11 cellular contexts compared by ENCODE assay signal in genomic region chr3:153379516-153379915, GRCh38.
"Had no signal": no experiment of that assay in that cellular context is flagged by ENCODE, and none has a peak within 500 bp of the region (broad histone marks: within the 10 kb centered on the region; RNA-seq: fewer than 3 reads in every experiment).

No MANE protein-coding gene starts in this region.

- DNase-seq: activated naive CD4-positive, alpha-beta T cell treated with anti-CD3 and anti-CD28 coated beads, Interleukin-2, amount 50 U/mL, for 16 hours; activated T-cell treated with anti-CD3 and anti-CD28 coated beads, Interleukin-2, amount 50 U/mL, for 1 hour; amniotic stem cell; mucosa of descending colon; natural killer cell; nucleus accumbens; right lobe of liver; T-helper 2 cell; tibial artery had no signal

- H3K27ac ChIP-seq: breast epithelium, right lobe of liver, tibial artery, vagina had no signal

- H3K36me3 ChIP-seq: breast epithelium, right lobe of liver, tibial artery, vagina had no signal

- H3K9me3 ChIP-seq: breast epithelium, mucosa of descending colon, right lobe of liver, tibial artery, vagina had no signal

- H3K27me3 ChIP-seq: breast epithelium, right lobe of liver, tibial artery, vagina had no signal

- H3K4me1 ChIP-seq: breast epithelium, right lobe of liver, tibial artery, vagina had no signal

- H3K4me3 ChIP-seq: breast epithelium, mucosa of descending colon, right lobe of liver, tibial artery, vagina had no signal
